ENCODE assay signal across 13 cellular contexts in genomic region chr20:48733296-48733790, GRCh38.
DNase-seq lines count a peak whose midpoint lies in the region; ATAC-seq, FAIRE-seq and TF ChIP-seq lines count a peak whose summit lies in the region.
"Had no signal": no experiment of that assay in that cellular context is flagged by ENCODE, and none has a peak within 500 bp of the region (broad histone marks: within the 10 kb centered on the region; RNA-seq: fewer than 3 reads in every experiment).

No MANE protein-coding gene starts in this region.

- no peak for FAIRE-seq in GM12878 (lab: Jason Lieb, UNC)

- no peak overlapping the region for H3K4me3 Mint-ChIP-seq in activated naive CD8-positive, alpha-beta T cell treated with anti-CD3 and anti-CD28 coated beads, Interleukin-2, amount 10 ng/mL, durations not matched to agents 7 days and 5 days
- H3K4me3 Mint-ChIP-seq in activated naive CD8-positive, alpha-beta T cell treated with anti-CD3 and anti-CD28 coated beads for 36 hours: no peak overlapping the region
- H3K4me3 Mint-ChIP-seq in stimulated activated memory B cell treated with anti-CD40 and anti-IgM and Interleukin-4, amounts not matched to agents 10 μg/mL and 1 μg/mL and 100 μg/mL, for 72 hours: no peak overlapping the region

- H3K27me3 Mint-ChIP-seq in activated naive CD8-positive, alpha-beta T cell treated with anti-CD3 and anti-CD28 coated beads, Interleukin-2, amount 10 ng/mL, durations not matched to agents 7 days and 5 days: no peaks in the 10 kb centered on the region
- no peaks in the 10 kb centered on the region for H3K27me3 Mint-ChIP-seq in activated naive CD8-positive, alpha-beta T cell treated with anti-CD3 and anti-CD28 coated beads for 36 hours
- H3K27me3 Mint-ChIP-seq in stimulated activated memory B cell treated with anti-CD40 and anti-IgM and Interleukin-4, amounts not matched to agents 10 μg/mL and 1 μg/mL and 100 μg/mL, for 72 hours: no peaks in the 10 kb centered on the region

- no peaks in the 10 kb centered on the region for H3K9me3 Mint-ChIP-seq in activated naive CD8-positive, alpha-beta T cell treated with anti-CD3 and anti-CD28 coated beads, Interleukin-2, amount 10 ng/mL, durations not matched to agents 7 days and 5 days
- no peaks in the 10 kb centered on the region for H3K9me3 Mint-ChIP-seq in activated naive CD8-positive, alpha-beta T cell treated with anti-CD3 and anti-CD28 coated beads for 36 hours
- no peaks in the 10 kb centered on the region for H3K9me3 Mint-ChIP-seq in stimulated activated memory B cell treated with anti-CD40 and anti-IgM and Interleukin-4, amounts not matched to agents 10 μg/mL and 1 μg/mL and 100 μg/mL, for 72 hours

- CTCF ChIA-PET in GM12878 (lab: Yijun Ruan, JAX): no interaction called here

- H3K4me2 ChIP-seq in GM12878 (ENCODE audit: control insufficient read depth, insufficient read depth): no peak overlapping the region

- POLR2A ChIA-PET in activated naive CD8-positive, alpha-beta T cell treated with anti-CD3 and anti-CD28 coated beads, Interleukin-2, amount 10 ng/mL, durations not matched to agents 7 days and 5 days (lab: Charles Lee): no interaction called here
- POLR2A ChIA-PET in GM12878 (lab: Charles Lee): no interaction called here

- intact Hi-C loops in GM12878 (cut with micrococcal nuclease; ENCODE audit: unreplicated experiment): no loop called here
- intact Hi-C loops in cardiac septum (cut with DNase I): no loop called here

- TF ChIP-seq CTCF in GM12878 (IDR thresholded peaks at IDR 0.05 in 2 of 3, conservative IDR thresholded peaks at IDR 0.05 in 1 of 3; ENCODE audit: control insufficient read depth in 2 of 3, extremely low read depth in 1 of 3, insufficient read depth in 1 of 3, low read depth in 3 of 3, low read length in 3 of 3): no peak

- no peak for DNase-seq in activated naive CD8-positive, alpha-beta T cell treated with anti-CD3 and anti-CD28 coated beads, Interleukin-2, amount 10 ng/mL, durations not matched to agents 7 days and 5 days
- no peak for DNase-seq in activated naive CD8-positive, alpha-beta T cell treated with anti-CD3 and anti-CD28 coated beads for 36 hours
- peak; percentile 93 for DNase-seq in NCI-H526 treated with DMSO at 0.1 percent for 48 hours (lab: John Stamatoyannopoulos, UW)
- DNase-seq in GM12878 (ENCODE audit: low read depth, low spot score): no peak
- DNase-seq in cardiac septum (ENCODE audit: low spot score): no peak
- DNase-seq: AML-193, left ventricle myocardium superior, upper lobe of right lung had no signal

- no peak for TF ChIP-seq RAD21 in GM12878 (IDR thresholded peaks at IDR 0.05; ENCODE audit: insufficient read depth, low read depth, low read length)

- peaks cover 15% of the 10 kb centered on the region for H3K79me2 ChIP-seq in GM12878 (ENCODE audit: control insufficient read depth, insufficient read depth, low read length)

- H3K27ac ChIP-seq in GM12878 (ENCODE audit: control insufficient read depth, insufficient read depth): no peak overlapping the region
- H3K27ac ChIP-seq: foreskin keratinocyte, prostate gland had no signal

- TF ChIP-seq EP300 in GM12878 (IDR thresholded peaks at IDR 0.05; ENCODE audit: borderline replicate concordance in 1 of 2, control insufficient read depth in 1 of 2, low read depth in 2 of 2, low read length in 2 of 2): no peak

- peaks cover 39 to 44% of the 10 kb centered on the region in 2 experiments for H3K36me3 ChIP-seq in GM12878 (ENCODE audit: control insufficient read depth in 2 of 2, insufficient read depth in 2 of 2, low read length in 1 of 2)
- H3K36me3 ChIP-seq: prostate gland, upper lobe of right lung had no signal

- in situ Hi-C loops in GM12878 (cut with MboI): no loop called here

- ATAC-seq in activated naive CD8-positive, alpha-beta T cell treated with anti-CD3 and anti-CD28 coated beads, Interleukin-2, amount 10 ng/mL, durations not matched to agents 7 days and 5 days (ENCODE audit: low read depth): no peak
- ATAC-seq in GM12878 (peak; percentile 67), HG03342 (IDR thresholded peaks at IDR 0.05; ENCODE audit: unreplicated experiment) (no peak), GM19463 (IDR thresholded peaks at IDR 0.05; ENCODE audit: unreplicated experiment) (no peak)
- ATAC-seq in stimulated activated memory B cell treated with anti-CD40 and anti-IgM and Interleukin-4, amounts not matched to agents 10 μg/mL and 1 μg/mL and 100 μg/mL, for 72 hours: no peak
- ATAC-seq: foreskin keratinocyte, left ventricle myocardium superior, upper lobe of right lung had no signal

- no peak overlapping the region for H3K4me3 ChIP-seq in GM12878
- H3K4me3 ChIP-seq: prostate gland, upper lobe of right lung had no signal

- H3K27ac Mint-ChIP-seq in activated naive CD8-positive, alpha-beta T cell treated with anti-CD3 and anti-CD28 coated beads, Interleukin-2, amount 10 ng/mL, durations not matched to agents 7 days and 5 days: peak overlapping the region; percentile 44
- no peak overlapping the region for H3K27ac Mint-ChIP-seq in activated naive CD8-positive, alpha-beta T cell treated with anti-CD3 and anti-CD28 coated beads for 36 hours
- peak overlapping the region; percentile 10 for H3K27ac Mint-ChIP-seq in stimulated activated memory B cell treated with anti-CD40 and anti-IgM and Interleukin-4, amounts not matched to agents 10 μg/mL and 1 μg/mL and 100 μg/mL, for 72 hours

- no peaks in the 10 kb centered on the region for H3K9me3 ChIP-seq in GM12878 (replicated peaks; ENCODE audit: control insufficient read depth, insufficient read depth, low read length)
- H3K9me3 ChIP-seq: prostate gland, upper lobe of right lung had no signal

- H4K20me1 ChIP-seq in GM12878 (ENCODE audit: control insufficient read depth, insufficient read depth): no peaks in the 10 kb centered on the region

- no peak overlapping the region for H3K9ac ChIP-seq in GM12878 (ENCODE audit: control insufficient read depth, insufficient read depth, low read length)

- 94% methylated on average over 3 of the region's 3 CpGs for WGBS in GM12878 (ENCODE audit: insufficient coverage, insufficient replicate concordance, low lambda C conversion rate, missing lambda C conversion rate)

- SMC1A ChIA-PET in GM12878 (lab: Charles Lee; ENCODE audit: uncharacterized antibody, unreplicated experiment): interaction anchor here (2.2 kb wide), 1 partner anchor 9 kb away, joined by 5 read pairs; no protein-coding TSS in a partner anchor

- peaks cover 51% of the 10 kb centered on the region for H3K36me3 Mint-ChIP-seq in activated naive CD8-positive, alpha-beta T cell treated with anti-CD3 and anti-CD28 coated beads, Interleukin-2, amount 10 ng/mL, durations not matched to agents 7 days and 5 days
- H3K36me3 Mint-ChIP-seq in activated naive CD8-positive, alpha-beta T cell treated with anti-CD3 and anti-CD28 coated beads for 36 hours: peaks cover 69% of the 10 kb centered on the region
- H3K36me3 Mint-ChIP-seq in stimulated activated memory B cell treated with anti-CD40 and anti-IgM and Interleukin-4, amounts not matched to agents 10 μg/mL and 1 μg/mL and 100 μg/mL, for 72 hours: peaks cover 63% of the 10 kb centered on the region

- no TSS peak for BruUV-seq in GM12878 (replicated peaks; lab: Mats Ljungman, UMichigan)

- RAD21 ChIA-PET in GM12878 (lab: Charles Lee; ENCODE audit: unreplicated experiment): no interaction called here

- TF ChIP-seq POLR2A in GM12878 (IDR thresholded peaks at IDR 0.05; ENCODE audit: low read depth, low read length): no peak

- H3K27me3 ChIP-seq in GM12878 (replicated peaks in 1 of 2; ENCODE audit: control insufficient read depth in 2 of 2, insufficient read depth in 2 of 2, low read length in 1 of 2): no peaks in the 10 kb centered on the region
- H3K27me3 ChIP-seq: upper lobe of right lung had no signal

- H3K4me1 ChIP-seq in GM12878 (ENCODE audit: control insufficient read depth, insufficient read depth, low read length): peaks cover 20% of the 10 kb centered on the region
- H3K4me1 ChIP-seq: foreskin keratinocyte, prostate gland had no signal

- H3K4me1 Mint-ChIP-seq in activated naive CD8-positive, alpha-beta T cell treated with anti-CD3 and anti-CD28 coated beads, Interleukin-2, amount 10 ng/mL, durations not matched to agents 7 days and 5 days: peaks cover 72% of the 10 kb centered on the region
- H3K4me1 Mint-ChIP-seq in activated naive CD8-positive, alpha-beta T cell treated with anti-CD3 and anti-CD28 coated beads for 36 hours: peaks cover 56% of the 10 kb centered on the region
- peaks cover 52% of the 10 kb centered on the region for H3K4me1 Mint-ChIP-seq in stimulated activated memory B cell treated with anti-CD40 and anti-IgM and Interleukin-4, amounts not matched to agents 10 μg/mL and 1 μg/mL and 100 μg/mL, for 72 hours

- H2AFZ ChIP-seq in GM12878 (ENCODE audit: control insufficient read depth, low read depth, low read length): no peak overlapping the region

TF ChIP-seq in GM12878, 131 proteins besides CTCF, POLR2A, EP300 and RAD21:
- TF ChIP-seq FOXK2 (IDR thresholded peaks at IDR 0.05) (no peak), BCL3 (IDR thresholded peaks at IDR 0.05; ENCODE audit: borderline replicate concordance, insufficient read depth, low read depth, low read length, poor library complexity, severe bottlenecking) (no peak), RFX5 (IDR thresholded peaks at IDR 0.05; ENCODE audit: low read depth, low read length) (0 out of 2 replicates have a peak, but pooled peaks have one; percentile 19), TCF12 (IDR thresholded peaks at IDR 0.05; ENCODE audit: low read depth, low read length) (no peak)
TF ChIP-seq in GM12878: peak in this region for 1.
